ENCODE assay signal across 8 cellular contexts in genomic region chr1:152459596-152460528, GRCh38. TPM values are rescaled to one million over a fixed set of nuclear protein-coding genes. Genes with fewer than 3 reads are reported as not detected.
DNase-seq lines count a peak whose midpoint lies in the region; ATAC-seq and TF ChIP-seq lines count a peak whose summit lies in the region.

No MANE protein-coding gene starts in this region.

- in situ Hi-C loops in transverse colon (cut with MboI; ENCODE audit: low pct_ligation_motif_present in 1 of 4, low pct_unique_long_range_greater_than_20kb in 1 of 4, low sequenced_read_pairs in 3 of 4) = loop anchor here (5.0 to 25.0 kb wide), 5 partner anchors 265 to 405 kb away; no protein-coding TSS in a partner anchor

- no peaks in the 10 kb centered on the region for H4K20me1 ChIP-seq in OCI-LY7 (ENCODE audit: insufficient read depth, low read length)

- peaks cover 15% of the 10 kb centered on the region for H3K4me1 ChIP-seq in CD8-positive, alpha-beta memory T cell (ENCODE audit: insufficient read depth, low read length)
- peaks cover 5% of the 10 kb centered on the region for H3K4me1 ChIP-seq in OCI-LY7 (ENCODE audit: insufficient read depth, low read length, poor library complexity, severe bottlenecking)
- H3K4me1 ChIP-seq in transverse colon = peaks cover 0 to 6% (median 0%) of the 10 kb centered on the region in 4 donors

- POLR2A ChIA-PET in CD8-positive, alpha-beta memory T cell (lab: Charles Lee) = interaction anchor here (1.7 kb wide), 1 partner anchor 423 kb away, joined by 3 read pairs; the partner anchor contains the start of gene S100A11
- POLR2A ChIA-PET in OCI-LY7 (lab: Charles Lee) = interaction anchor here (0.6 to 1.0 kb wide), 3 partner anchors 12 to 171 kb away, joined by 3 to 4 read pairs (median 4); no protein-coding TSS in a partner anchor

- peak overlapping the region; percentile 39 for H3K4me2 ChIP-seq in OCI-LY7 (ENCODE audit: low read length)

- CTCF ChIA-PET in CD8-positive, alpha-beta memory T cell (lab: Charles Lee) = interaction anchor here (0.7 to 3.5 kb wide), 27 partner anchors 9 to 1175 kb away, joined by 3 to 146 read pairs (median 8); no protein-coding TSS in a partner anchor
- CTCF ChIA-PET in OCI-LY7 (lab: Charles Lee; ENCODE audit: unreplicated experiment) = interaction anchor here (0.5 to 1.5 kb wide), 3 partner anchors 10 to 269 kb away, joined by 3 to 5 read pairs (median 4); no protein-coding TSS in a partner anchor

- ATAC-seq in GM18909 (IDR thresholded peaks at IDR 0.05; ENCODE audit: poor library complexity, unreplicated experiment) (peak; percentile 93), HG03139 (IDR thresholded peaks at IDR 0.05; ENCODE audit: unreplicated experiment) (peak; percentile 87)

- peaks cover 0 to 8% of the 10 kb centered on the region in 2 donors for H3K27me3 Mint-ChIP-seq in CD8-positive, alpha-beta memory T cell
- H3K27me3 Mint-ChIP-seq in activated T-cell treated with anti-CD3 and anti-CD28 coated beads, Interleukin-2, amount 50 U/mL, for 24 hours = no peaks in the 10 kb centered on the region

- DNase-seq in CD8-positive, alpha-beta memory T cell = peak; percentile 55 to 81 (median 61)
- DNase-seq in OCI-LY7 (ENCODE audit: low spot score) = peak; percentile 77
- peak; percentile 80 for DNase-seq in activated T-cell treated with anti-CD3 and anti-CD28 coated beads, Interleukin-2, amount 50 U/mL, for 24 hours
- DNase-seq in fibroblast of villous mesenchyme (ENCODE audit: low read depth) = peak; percentile 40
- DNase-seq in posterior vena cava (ENCODE audit: low spot score) = peak; percentile 92
- DNase-seq in transverse colon = peak; percentile 72

- intact Hi-C loops in OCI-LY7 (cut with micrococcal nuclease; ENCODE audit: unreplicated experiment) = loop anchor here (1.0 to 5.0 kb wide), 3 partner anchors 113 to 408 kb away; no protein-coding TSS in a partner anchor
- intact Hi-C loops in posterior vena cava (cut with DNase I) = loop anchor here in 1 of 2 donors (10.0 kb wide), 1 partner anchor 1105 kb away; no protein-coding TSS in a partner anchor
- intact Hi-C loops in transverse colon (cut with DNase I; ENCODE audit: low total_unique reads) = loop anchor here (2.0 to 5.0 kb wide), 3 partner anchors 61 to 408 kb away; no protein-coding TSS in a partner anchor

- H3K4me3 Mint-ChIP-seq in CD8-positive, alpha-beta memory T cell = peak overlapping the region; percentile 5 to 84 (median 72)
- H3K4me3 Mint-ChIP-seq in activated T-cell treated with anti-CD3 and anti-CD28 coated beads, Interleukin-2, amount 50 U/mL, for 24 hours = peak overlapping the region; percentile 35

- peaks cover 22 to 31% (median 29%) of the 10 kb centered on the region in 3 donors for H3K4me1 Mint-ChIP-seq in CD8-positive, alpha-beta memory T cell
- peaks cover 32% of the 10 kb centered on the region for H3K4me1 Mint-ChIP-seq in activated T-cell treated with anti-CD3 and anti-CD28 coated beads, Interleukin-2, amount 50 U/mL, for 24 hours (ENCODE audit: low read depth)

- no peaks in the 10 kb centered on the region for H3K79me2 ChIP-seq in OCI-LY7 (ENCODE audit: insufficient read depth, low read depth, low read length)

- no peaks in the 10 kb centered on the region for H3K36me3 ChIP-seq in CD8-positive, alpha-beta memory T cell (ENCODE audit: insufficient read depth, low read length)
- no peaks in the 10 kb centered on the region for H3K36me3 ChIP-seq in OCI-LY7 (ENCODE audit: insufficient read depth, low read length)
- H3K36me3 ChIP-seq in transverse colon = no peaks in the 10 kb centered on the region

- no peaks in the 10 kb centered on the region for H3K9me2 ChIP-seq in OCI-LY7 (ENCODE audit: insufficient read depth, low read length)

- TF ChIP-seq CTCF in OCI-LY7 (conservative IDR thresholded peaks at IDR 0.05; ENCODE audit: low read length) (peak; percentile 96), fibroblast of villous mesenchyme (IDR thresholded peaks at IDR 0.05; ENCODE audit: insufficient read depth, low read depth, low read length) (peak; percentile 75), transverse colon (IDR thresholded peaks at IDR 0.05) (peak; percentile 57 to 74 (median 66))

- WGBS in transverse colon (ENCODE audit: low coverage in 1 of 2), 2 donors = 46 to 47% methylated on average over 3 to 8 of the region's 8 CpGs

- H3K36me3 Mint-ChIP-seq in CD8-positive, alpha-beta memory T cell = no peaks in the 10 kb centered on the region
- no peaks in the 10 kb centered on the region for H3K36me3 Mint-ChIP-seq in activated T-cell treated with anti-CD3 and anti-CD28 coated beads, Interleukin-2, amount 50 U/mL, for 24 hours (ENCODE audit: low read depth)

- TF ChIP-seq POLR2A in transverse colon (IDR thresholded peaks at IDR 0.05) = no peak

- H3K4me3 ChIP-seq in CD8-positive, alpha-beta memory T cell (ENCODE audit: low read length) = peak overlapping the region; percentile 36
- H3K4me3 ChIP-seq in OCI-LY7 (ENCODE audit: low read depth, low read length, poor library complexity, severe bottlenecking) (peak overlapping the region; percentile 9), fibroblast of villous mesenchyme (ENCODE audit: low read depth, low read length) (no peak overlapping the region), transverse colon (peak overlapping the region in 1 of 4 donors; percentile 13)

- peaks cover 0 to under 1% (median 0%) of the 10 kb centered on the region in 5 donors for H3K9me3 Mint-ChIP-seq in CD8-positive, alpha-beta memory T cell
- no peaks in the 10 kb centered on the region for H3K9me3 Mint-ChIP-seq in activated T-cell treated with anti-CD3 and anti-CD28 coated beads, Interleukin-2, amount 50 U/mL, for 24 hours

- peak overlapping the region; percentile 97 for H2AFZ ChIP-seq in OCI-LY7 (ENCODE audit: low read length)

- no peaks in the 10 kb centered on the region for H3K27me3 ChIP-seq in CD8-positive, alpha-beta memory T cell (ENCODE audit: insufficient read depth, low read length, poor library complexity, severe bottlenecking)
- no peaks in the 10 kb centered on the region for H3K27me3 ChIP-seq in transverse colon

- no peaks in the 10 kb centered on the region for H3K9me3 ChIP-seq in CD8-positive, alpha-beta memory T cell (ENCODE audit: low read length)
- no peaks in the 10 kb centered on the region; the same call in 1 of the 2 replicates for H3K9me3 ChIP-seq in OCI-LY7 (ENCODE audit: low read length)
- no peaks in the 10 kb centered on the region for H3K9me3 ChIP-seq in transverse colon

- peak overlapping the region; percentile 25 to 98 (median 87) for H3K27ac Mint-ChIP-seq in CD8-positive, alpha-beta memory T cell
- peak overlapping the region; percentile 78 for H3K27ac Mint-ChIP-seq in activated T-cell treated with anti-CD3 and anti-CD28 coated beads, Interleukin-2, amount 50 U/mL, for 24 hours

- H3K27ac ChIP-seq in CD8-positive, alpha-beta memory T cell (ENCODE audit: low read depth, low read length) = no peak overlapping the region
- H3K27ac ChIP-seq in OCI-LY7 (ENCODE audit: low read depth, low read length, poor library complexity, severe bottlenecking) (no peak overlapping the region), transverse colon (peak overlapping the region in 1 of 4 donors; percentile 35)

- no TSS peak for BruUV-seq in OCI-LY7 (replicated peaks; lab: Mats Ljungman, UMichigan)

- no peak for TF ChIP-seq EP300 in transverse colon (IDR thresholded peaks at IDR 0.05; ENCODE audit: low read depth)

RNA-seq across cellular contexts. Expression of gene CRNN, which starts 45.8 kb away (rescaled TPM):
- total RNA-seq in CD8-positive, alpha-beta memory T cell = not detected
- polyA plus RNA-seq in CD8-positive, alpha-beta memory T cell = not detected
- total RNA-seq in OCI-LY7 (2014; rRNA removed; shearing (Covaris generic)) = not detected in 2 replicates
- not detected in 2 replicates for total RNA-seq in OCI-LY7 (2022)
- not detected in 2 replicates for total RNA-seq in fibroblast of villous mesenchyme
- not detected for total RNA-seq in posterior vena cava
- total RNA-seq in transverse colon = not detected

RNA-seq across cellular contexts. Expression of gene LCE5A, which starts 50.7 kb away (rescaled TPM):
- total RNA-seq in CD8-positive, alpha-beta memory T cell = not detected
- polyA plus RNA-seq in CD8-positive, alpha-beta memory T cell = not detected
- not detected in 2 replicates for total RNA-seq in OCI-LY7 (2014; rRNA removed; shearing (Covaris generic))
- not detected in 2 replicates for total RNA-seq in OCI-LY7 (2022)
- total RNA-seq in fibroblast of villous mesenchyme = not detected in 2 replicates
- not detected for total RNA-seq in posterior vena cava
- not detected for total RNA-seq in transverse colon

RNA-seq across cellular contexts. Expression of gene CRCT1, which starts 54.4 kb away (rescaled TPM):
- not detected for total RNA-seq in CD8-positive, alpha-beta memory T cell
- not detected for polyA plus RNA-seq in CD8-positive, alpha-beta memory T cell
- total RNA-seq in OCI-LY7 (2014; rRNA removed; shearing (Covaris generic)) = not detected in 2 replicates
- total RNA-seq in OCI-LY7 (2022) (not detected in 2 replicates), fibroblast of villous mesenchyme (not detected in 2 replicates), posterior vena cava (not detected), transverse colon (not detected)

Comparison
In these comparisons a context has a peak if more than half of its experiments do, and no peak if none do; other contexts are left out.
1. DNase-seq: peak in every context shown above with its lines; median percentile 92 in posterior vena cava; 80 in activated T-cell treated with anti-CD3 and anti-CD28 coated beads, Interleukin-2, amount 50 U/mL, for 24 hours; 77 in OCI-LY7; 72 in transverse colon; 61 in CD8-positive, alpha-beta memory T cell; 40 in fibroblast of villous mesenchyme.